Comparison of ENCODE assay signal across 19 cellular contexts in genomic region chr22:44386386-44387035, GRCh38.
"Had no signal": no experiment of that assay in that cellular context is flagged by ENCODE, and none has a peak within 500 bp of the region (broad histone marks: within the 10 kb centered on the region; RNA-seq: fewer than 3 reads in every experiment).

No MANE protein-coding gene starts in this region.

- H3K9me3 Mint-ChIP-seq: activated CD4-positive, alpha-beta memory T cell treated with anti-CD3 and anti-CD28 coated beads for 36 hours; activated naive CD8-positive, alpha-beta T cell treated with anti-CD3 and anti-CD28 coated beads, Interleukin-2, amount 50 U/mL, for 24 hours; activated T-cell treated with anti-CD3 and anti-CD28 coated beads, Interleukin-2, amount 50 U/mL, for 4 hours; naive B cell; stimulated activated naive CD8-positive, alpha-beta T cell treated with anti-CD3 and anti-CD28 coated beads, Interleukin-15, Interleukin-2, amounts not matched to agents 100 ng/mL and 50 ng/mL, for 24 hours had no signal

- ATAC-seq: activated naive CD8-positive, alpha-beta T cell treated with anti-CD3 and anti-CD28 coated beads, Interleukin-2, amount 50 U/mL, for 24 hours; activated T-cell treated with anti-CD3 and anti-CD28 coated beads, Interleukin-2, amount 50 U/mL, for 4 hours; gastrocnemius medialis had no signal

- DNase-seq: activated CD4-positive, alpha-beta memory T cell treated with anti-CD3 and anti-CD28 coated beads for 36 hours; activated gamma-delta T cell treated with Interleukin-2 at 50 U/mL for 16 hours; activated naive CD8-positive, alpha-beta T cell treated with anti-CD3 and anti-CD28 coated beads, Interleukin-2, amount 50 U/mL, for 24 hours; activated T-cell treated with anti-CD3 and anti-CD28 coated beads, Interleukin-2, amount 50 U/mL, for 4 hours; cortex of kidney; effector memory CD4-positive, alpha-beta T cell; gastrocnemius medialis; kidney glomerular epithelial cell; midbrain; naive B cell; nucleus accumbens; stimulated activated CD4-positive, alpha-beta T cell treated with anti-CD3 and anti-CD28 coated beads, Interleukin-4, amount 100 ng/mL, for 24 hours; T-helper 1 cell; testis had no signal

- H3K27ac Mint-ChIP-seq: activated CD4-positive, alpha-beta memory T cell treated with anti-CD3 and anti-CD28 coated beads for 36 hours; activated naive CD8-positive, alpha-beta T cell treated with anti-CD3 and anti-CD28 coated beads, Interleukin-2, amount 50 U/mL, for 24 hours; stimulated activated naive CD8-positive, alpha-beta T cell treated with anti-CD3 and anti-CD28 coated beads, Interleukin-15, Interleukin-2, amounts not matched to agents 100 ng/mL and 50 ng/mL, for 24 hours had no signal

- H3K36me3 Mint-ChIP-seq: activated CD4-positive, alpha-beta memory T cell treated with anti-CD3 and anti-CD28 coated beads for 36 hours; naive B cell had no signal

- H3K4me1 Mint-ChIP-seq: activated naive CD8-positive, alpha-beta T cell treated with anti-CD3 and anti-CD28 coated beads, Interleukin-2, amount 50 U/mL, for 24 hours; naive B cell had no signal

- H3K4me3 Mint-ChIP-seq: activated CD4-positive, alpha-beta memory T cell treated with anti-CD3 and anti-CD28 coated beads for 36 hours; activated naive CD8-positive, alpha-beta T cell treated with anti-CD3 and anti-CD28 coated beads, Interleukin-2, amount 50 U/mL, for 24 hours; activated T-cell treated with anti-CD3 and anti-CD28 coated beads, Interleukin-2, amount 50 U/mL, for 4 hours; naive B cell; stimulated activated naive CD8-positive, alpha-beta T cell treated with anti-CD3 and anti-CD28 coated beads, Interleukin-15, Interleukin-2, amounts not matched to agents 100 ng/mL and 50 ng/mL, for 24 hours had no signal

- H3K4me1 ChIP-seq: gastrocnemius medialis had no signal

- H3K27ac ChIP-seq: epithelial cell of prostate, gastrocnemius medialis, hepatocyte, testis, VCaP had no signal

- H3K36me3 ChIP-seq: gastrocnemius medialis had no signal

- H3K4me3 ChIP-seq: gastrocnemius medialis, hepatocyte, lung, testis had no signal

- H3K27me3 Mint-ChIP-seq: activated naive CD8-positive, alpha-beta T cell treated with anti-CD3 and anti-CD28 coated beads, Interleukin-2, amount 50 U/mL, for 24 hours; stimulated activated naive CD8-positive, alpha-beta T cell treated with anti-CD3 and anti-CD28 coated beads, Interleukin-15, Interleukin-2, amounts not matched to agents 100 ng/mL and 50 ng/mL, for 24 hours had no signal

- H3K27me3 ChIP-seq: hepatocyte, testis had no signal

- H3K9me3 ChIP-seq: gastrocnemius medialis, testis had no signal
